ENCODE assay signal across 8 cellular contexts in the genomic region with DNA sequence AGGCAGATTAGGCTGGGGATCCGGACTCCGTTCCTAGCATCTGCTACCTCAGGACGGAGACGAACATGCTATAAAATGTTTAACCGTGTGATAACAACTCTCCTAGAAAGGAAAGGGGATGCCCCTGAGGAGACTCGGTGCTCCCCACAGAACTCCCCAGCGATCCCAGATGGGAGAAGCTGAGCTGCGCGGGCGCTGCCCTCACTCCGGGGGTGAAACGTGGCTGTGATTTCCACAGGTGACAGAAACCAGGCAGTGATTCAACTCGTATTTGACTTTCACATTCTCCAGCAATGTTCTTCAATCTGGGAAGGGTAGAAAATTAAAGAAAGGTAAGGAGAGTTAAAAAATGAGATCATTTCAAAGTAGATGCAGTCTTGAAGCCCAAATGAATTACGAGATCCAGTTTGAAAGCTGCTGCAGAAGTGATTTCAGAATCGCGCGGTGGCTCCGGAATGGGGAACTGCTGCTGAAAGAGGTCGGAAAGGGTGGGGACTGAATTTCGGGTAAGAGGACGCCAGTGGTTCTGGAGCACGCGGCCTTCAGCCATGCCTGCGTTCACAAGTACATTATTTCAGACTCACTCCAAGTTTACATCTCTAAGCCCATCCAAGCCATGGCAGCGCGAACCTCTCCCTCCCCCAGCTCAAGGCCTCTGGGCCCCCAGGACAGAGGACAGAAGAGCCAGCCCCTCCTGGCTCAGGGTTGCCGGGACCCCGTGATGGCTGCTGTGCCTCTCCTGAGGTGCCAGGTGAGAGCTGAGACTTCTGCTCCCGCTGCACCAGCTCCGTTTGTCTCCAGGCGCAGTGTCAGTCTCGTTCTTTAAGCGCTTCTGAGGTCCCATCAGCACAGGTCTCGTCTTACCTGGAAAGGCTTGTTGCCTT. TPM values are rescaled to one million over a fixed set of nuclear protein-coding genes. Genes with fewer than 3 reads are reported as not detected.
DNase-seq lines count a peak whose midpoint lies in the region; ATAC-seq and TF ChIP-seq lines count a peak whose summit lies in the region.

No MANE protein-coding gene starts in this region.

- peak overlapping the region; percentile 30 for H2AFZ ChIP-seq in MM.1S (ENCODE audit: low read length)

- H3K27me3 ChIP-seq in MM.1S (replicated peaks; ENCODE audit: insufficient read depth, low read length) (no peaks in the 10 kb centered on the region), colonic mucosa (no peaks in the 10 kb centered on the region), mucosa of stomach (ENCODE audit: control insufficient read depth, insufficient read depth, low read length) (no peaks in the 10 kb centered on the region)

- intact Hi-C loops in colonic mucosa (cut with DNase I): loop anchor here (10.0 kb wide), 1 partner anchor 204 kb away; no protein-coding TSS in a partner anchor

- H3K9me3 ChIP-seq in MM.1S (replicated peaks; ENCODE audit: insufficient read depth, low read length) (no peaks in the 10 kb centered on the region), colonic mucosa (no peaks in the 10 kb centered on the region), mucosa of stomach (ENCODE audit: control insufficient read depth, low read length) (no peaks in the 10 kb centered on the region)

- no peaks in the 10 kb centered on the region for H3K9me2 ChIP-seq in MM.1S (replicated peaks; ENCODE audit: insufficient read depth, low read length)

- H3K9ac ChIP-seq in MM.1S (ENCODE audit: low read length) (peak overlapping the region; percentile 42; the same call in 1 of the 2 replicates), colonic mucosa (ENCODE audit: low read depth in 2 of 2, low read length in 2 of 2) (peak overlapping the region; percentile 3 to 66), mucosa of stomach (ENCODE audit: low read length) (peak overlapping the region; percentile 54)

- H3K27ac ChIP-seq in MM.1S (ENCODE audit: low read length): peak overlapping the region; percentile 29; the same call in 1 of the 2 replicates
- peak overlapping the region; percentile 14 for H3K27ac ChIP-seq in colonic mucosa

- H3K4me1 ChIP-seq in MM.1S (ENCODE audit: low read length) (no peaks in the 10 kb centered on the region), colonic mucosa (no peaks in the 10 kb centered on the region), mucosa of stomach (ENCODE audit: control insufficient read depth, insufficient read depth, low read length) (peaks cover 19% of the 10 kb centered on the region)

- no peaks in the 10 kb centered on the region for H3K79me2 ChIP-seq in MM.1S (ENCODE audit: low read length)

- TF ChIP-seq CTCF in MM.1S (IDR thresholded peaks at IDR 0.05; ENCODE audit: low read length) (no peak), colonic mucosa (IDR thresholded peaks at IDR 0.05) (no peak)

- no peaks in the 10 kb centered on the region for H4K20me1 ChIP-seq in MM.1S (ENCODE audit: insufficient read depth, low read length)

- H3K36me3 ChIP-seq in MM.1S (replicated peaks; ENCODE audit: insufficient read depth, low read length): no peaks in the 10 kb centered on the region
- no peaks in the 10 kb centered on the region for H3K36me3 ChIP-seq in colonic mucosa
- H3K36me3 ChIP-seq in mucosa of stomach (ENCODE audit: control insufficient read depth, insufficient read depth, low read length): no peaks in the 10 kb centered on the region

- peak overlapping the region; percentile 68 for H3K4me3 ChIP-seq in MM.1S (ENCODE audit: low read length)
- H3K4me3 ChIP-seq in colonic mucosa: peak overlapping the region; percentile 47
- peak overlapping the region; percentile 62 for H3K4me3 ChIP-seq in mucosa of stomach (ENCODE audit: low read length)

- peak overlapping the region; percentile 67; the same call in 1 of the 2 replicates for H3K4me2 ChIP-seq in MM.1S (ENCODE audit: low read depth, low read length)

- peak; percentile 5 for ATAC-seq in GM18867 (IDR thresholded peaks at IDR 0.05; ENCODE audit: unreplicated experiment)
- no peak for ATAC-seq in GM18858 (IDR thresholded peaks at IDR 0.05; ENCODE audit: unreplicated experiment)
- ATAC-seq in HG03175 (IDR thresholded peaks at IDR 0.05; ENCODE audit: unreplicated experiment): no peak

- no peaks in the 10 kb centered on the region for H3F3A ChIP-seq in MM.1S (ENCODE audit: insufficient read depth, low read length)

- no peak for DNase-seq in MM.1S
- DNase-seq in colonic mucosa: peak; percentile 38
- DNase-seq in amygdala (lab: John Stamatoyannopoulos, UW): no peak
- DNase-seq in activated CD4-positive, CD25-positive, alpha-beta regulatory T cell treated with anti-CD3 and anti-CD28 coated beads, Interleukin-2, amount 50 U/mL, for 72 hours: no peak

RNA-seq across cellular contexts. Expression of a gene that starts 39.5 kb away (rescaled TPM):
- total RNA-seq in colonic mucosa: 10 to 100 TPM; 17.8 to 18.1 TPM
